In genomic region chr10:47012214-47012613, GRCh38 we compare ENCODE assay signal across 8 cellular contexts.
"Had no signal": no experiment of that assay in that cellular context is flagged by ENCODE, and none has a peak within 500 bp of the region (broad histone marks: within the 10 kb centered on the region; RNA-seq: fewer than 3 reads in every experiment).

No MANE protein-coding gene starts in this region.

- H3K9me3 Mint-ChIP-seq: HFFc6, IgD-negative memory B cell had no signal

- H3K36me3 Mint-ChIP-seq: IgD-negative memory B cell had no signal

- H3K36me3 ChIP-seq: HAP-1 had no signal

- ATAC-seq: HepG2, K562 had no signal

- H3K27ac Mint-ChIP-seq: HFFc6, IgD-negative memory B cell had no signal

- H3K4me1 Mint-ChIP-seq: IgD-negative memory B cell had no signal

- H3K4me1 ChIP-seq: HAP-1 had no signal

- FAIRE-seq: HepG2, K562 had no signal

- H3K27ac ChIP-seq: HL-60 had no signal

- H3K4me3 Mint-ChIP-seq: HFFc6, IgD-negative memory B cell had no signal

- DNase-seq: GOT3, HFFc6, KG1 had no signal

- H3K4me3 ChIP-seq: HAP-1, K562 had no signal

- H3K9me3 ChIP-seq: HAP-1 had no signal
